Comparison of ENCODE assay signal across 9 cellular contexts in the genomic region with DNA sequence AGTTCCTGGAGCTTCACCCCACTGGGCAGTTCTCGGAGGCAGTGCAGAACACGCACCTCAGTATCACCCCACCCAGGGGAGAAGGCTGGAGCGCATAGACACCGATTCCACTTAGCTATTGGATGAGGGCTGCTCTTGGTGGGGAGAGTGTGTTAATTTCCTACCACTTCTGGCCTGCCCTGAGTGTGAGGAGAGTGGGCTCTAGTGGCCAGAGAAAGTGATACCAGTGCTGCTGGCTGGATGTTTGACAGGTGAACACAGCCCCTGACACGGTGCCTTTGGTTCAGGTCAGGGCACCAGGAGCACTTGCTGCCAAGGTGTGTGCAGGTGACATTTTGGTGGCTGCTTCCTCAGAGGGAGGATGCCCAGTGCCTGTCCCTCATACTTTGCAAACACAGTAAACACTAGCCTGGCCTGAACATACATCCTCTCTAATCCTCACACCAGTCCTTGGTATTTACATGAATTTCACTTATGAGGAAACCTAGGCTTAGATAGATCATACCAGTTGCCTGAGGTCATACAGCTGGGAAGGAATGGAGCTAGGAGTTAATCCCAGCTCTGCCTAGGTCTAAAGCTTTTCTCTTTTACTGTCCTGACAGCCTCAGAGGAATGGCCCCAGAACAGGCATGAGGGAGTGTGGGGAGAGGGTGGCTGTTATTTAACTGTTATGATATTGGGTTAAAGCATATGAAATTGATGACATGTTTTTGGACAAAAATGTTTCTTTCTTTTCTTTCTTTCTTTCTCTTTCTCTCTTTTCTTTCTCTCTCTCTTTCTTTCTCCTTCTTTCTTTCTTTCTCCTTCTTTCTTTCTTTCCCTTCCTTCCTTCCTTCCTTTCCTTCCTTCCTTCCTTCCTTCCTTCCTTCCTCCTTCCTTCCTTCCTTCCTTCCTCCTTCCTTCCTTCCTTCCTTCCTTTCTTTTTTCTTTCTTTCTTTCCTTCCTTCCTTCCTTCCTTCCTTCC. TPM values are rescaled to one million over a fixed set of nuclear protein-coding genes. Genes with fewer than 3 reads are reported as not detected.
DNase-seq lines count a peak whose midpoint lies in the region; ATAC-seq and TF ChIP-seq lines count a peak whose summit lies in the region.
"Had no signal": no experiment of that assay in that cellular context is flagged by ENCODE, and none has a peak within 500 bp of the region (broad histone marks: within the 10 kb centered on the region; RNA-seq: fewer than 3 reads in every experiment).

No MANE protein-coding gene starts in this region.

- H3K4me1 Mint-ChIP-seq in WTC11: peaks cover 17% of the 10 kb centered on the region

- no peak overlapping the region for H3K27ac ChIP-seq in substantia nigra (ENCODE audit: low read depth, low read length, poor library complexity, severe bottlenecking)

- CTCF ChIA-PET in WTC11 (lab: Charles Lee): interaction anchor here (0.6 to 2.4 kb wide), 21 partner anchors 27 to 349 kb away, joined by 3 to 21 read pairs (median 4); a partner anchor contains a TSS

- TF ChIP-seq CTCF in GM10266 (IDR thresholded peaks at IDR 0.05; ENCODE audit: control insufficient read depth, insufficient read depth, low read depth, missing control alignments): peak; percentile 65
- no peak for TF ChIP-seq CTCF in WTC11 (IDR thresholded peaks at IDR 0.05)

- H3K4me3 Mint-ChIP-seq in WTC11: no peak overlapping the region
- H3K4me3 Mint-ChIP-seq: brain had no signal

- POLR2A ChIA-PET in WTC11 (lab: Charles Lee): interaction anchor here (0.5 to 1.4 kb wide), 2 partner anchors 117 to 153 kb away, joined by 3 to 5 read pairs; a partner anchor contains a TSS

- ATAC-seq in WTC11 (peak; percentile 86), HG03108 (IDR thresholded peaks at IDR 0.05; ENCODE audit: unreplicated experiment) (no peak)

- in situ Hi-C loops in KBM-7 (cut with MboI; ENCODE audit: low pct_unique_long_range_greater_than_20kb, low sequenced_read_pairs): no loop called here

- peaks cover 15% of the 10 kb centered on the region for H3K9me3 Mint-ChIP-seq in WTC11

- DNase-seq in AG08396 (ENCODE audit: low spot score) (peak; percentile 24), GM10266 (ENCODE audit: extremely low spot score) (peak; percentile 53), KBM-7 (peak; percentile 69), WTC11 (ENCODE audit: low spot score) (peak; percentile 54), iPS-NIHi11 (ENCODE audit: low spot score) (peak; percentile 48), substantia nigra (lab: John Stamatoyannopoulos, UW) (no peak), NCI-H1048 (lab: John Stamatoyannopoulos, UW) (no peak)

- no peak overlapping the region for H3K27ac Mint-ChIP-seq in WTC11
- H3K27ac Mint-ChIP-seq: brain had no signal

- H3K27me3 Mint-ChIP-seq in WTC11 (ENCODE audit: low read depth): peaks cover 61% of the 10 kb centered on the region

- H3K36me3 Mint-ChIP-seq in WTC11: peaks cover 4% of the 10 kb centered on the region; the same call in 1 of the 2 replicates

TF ChIP-seq in WTC11, 78 proteins besides CTCF, POLR2A, EP300 and RAD21:
- TF ChIP-seq JAZF1 (CRISPR knock-in tag; IDR thresholded peaks at IDR 0.05) (no peak), ATF1 (CRISPR knock-in tag; IDR thresholded peaks at IDR 0.05) (no peak), ZNF138 (CRISPR knock-in tag; conservative IDR thresholded peaks at IDR 0.05) (no peak), SMAD3 (CRISPR knock-in tag; IDR thresholded peaks at IDR 0.05; ENCODE audit: borderline replicate concordance) (no peak), TEAD1 (CRISPR knock-in tag; IDR thresholded peaks at IDR 0.05) (no peak)
- TF ChIP-seq, protein P1, sequence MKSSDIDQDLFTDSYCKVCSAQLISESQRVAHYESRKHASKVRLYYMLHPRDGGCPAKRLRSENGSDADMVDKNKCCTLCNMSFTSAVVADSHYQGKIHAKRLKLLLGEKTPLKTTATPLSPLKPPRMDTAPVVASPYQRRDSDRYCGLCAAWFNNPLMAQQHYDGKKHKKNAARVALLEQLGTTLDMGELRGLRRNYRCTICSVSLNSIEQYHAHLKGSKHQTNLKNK (CRISPR knock-in tag; IDR thresholded peaks at IDR 0.05): no peak
- TF ChIP-seq, protein P2, sequence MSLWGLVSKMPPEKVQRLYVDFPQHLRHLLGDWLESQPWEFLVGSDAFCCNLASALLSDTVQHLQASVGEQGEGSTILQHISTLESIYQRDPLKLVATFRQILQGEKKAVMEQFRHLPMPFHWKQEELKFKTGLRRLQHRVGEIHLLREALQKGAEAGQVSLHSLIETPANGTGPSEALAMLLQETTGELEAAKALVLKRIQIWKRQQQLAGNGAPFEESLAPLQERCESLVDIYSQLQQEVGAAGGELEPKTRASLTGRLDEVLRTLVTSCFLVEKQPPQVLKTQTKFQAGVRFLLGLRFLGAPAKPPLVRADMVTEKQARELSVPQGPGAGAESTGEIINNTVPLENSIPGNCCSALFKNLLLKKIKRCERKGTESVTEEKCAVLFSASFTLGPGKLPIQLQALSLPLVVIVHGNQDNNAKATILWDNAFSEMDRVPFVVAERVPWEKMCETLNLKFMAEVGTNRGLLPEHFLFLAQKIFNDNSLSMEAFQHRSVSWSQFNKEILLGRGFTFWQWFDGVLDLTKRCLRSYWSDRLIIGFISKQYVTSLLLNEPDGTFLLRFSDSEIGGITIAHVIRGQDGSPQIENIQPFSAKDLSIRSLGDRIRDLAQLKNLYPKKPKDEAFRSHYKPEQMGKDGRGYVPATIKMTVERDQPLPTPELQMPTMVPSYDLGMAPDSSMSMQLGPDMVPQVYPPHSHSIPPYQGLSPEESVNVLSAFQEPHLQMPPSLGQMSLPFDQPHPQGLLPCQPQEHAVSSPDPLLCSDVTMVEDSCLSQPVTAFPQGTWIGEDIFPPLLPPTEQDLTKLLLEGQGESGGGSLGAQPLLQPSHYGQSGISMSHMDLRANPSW (CRISPR knock-in tag; conservative IDR thresholded peaks at IDR 0.05; ENCODE audit: low read depth): no peak
- TF ChIP-seq, protein P3, sequence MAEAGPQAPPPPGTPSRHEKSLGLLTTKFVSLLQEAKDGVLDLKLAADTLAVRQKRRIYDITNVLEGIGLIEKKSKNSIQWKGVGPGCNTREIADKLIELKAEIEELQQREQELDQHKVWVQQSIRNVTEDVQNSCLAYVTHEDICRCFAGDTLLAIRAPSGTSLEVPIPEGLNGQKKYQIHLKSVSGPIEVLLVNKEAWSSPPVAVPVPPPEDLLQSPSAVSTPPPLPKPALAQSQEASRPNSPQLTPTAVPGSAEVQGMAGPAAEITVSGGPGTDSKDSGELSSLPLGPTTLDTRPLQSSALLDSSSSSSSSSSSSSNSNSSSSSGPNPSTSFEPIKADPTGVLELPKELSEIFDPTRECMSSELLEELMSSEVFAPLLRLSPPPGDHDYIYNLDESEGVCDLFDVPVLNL (CRISPR knock-in tag; IDR thresholded peaks at IDR 0.05; ENCODE audit: borderline replicate concordance, low read depth): no peak

RNA-seq across cellular contexts. Expression of a gene that starts 21.0 kb away (rescaled TPM):
- total RNA-seq in WTC11 (2021): 0.25 to 0.33 TPM (median 0.32 TPM) in 3 replicates

RNA-seq across cellular contexts. Expression of a gene that starts 59.2 kb away (rescaled TPM):
- total RNA-seq in WTC11 (2021): not detected in 3 replicates

Comparison
In these comparisons a context has a peak if more than half of its experiments do, and no peak if none do; other contexts are left out.
1. DNase-seq: peak in AG08396 (single experiment), GM10266 (single experiment), KBM-7 (single experiment), WTC11 (single experiment) and iPS-NIHi11 (single experiment); none in substantia nigra (0 of 49) and NCI-H1048 (single experiment).